Comparison of ENCODE assay signal across 9 cellular contexts in the genomic region with DNA sequence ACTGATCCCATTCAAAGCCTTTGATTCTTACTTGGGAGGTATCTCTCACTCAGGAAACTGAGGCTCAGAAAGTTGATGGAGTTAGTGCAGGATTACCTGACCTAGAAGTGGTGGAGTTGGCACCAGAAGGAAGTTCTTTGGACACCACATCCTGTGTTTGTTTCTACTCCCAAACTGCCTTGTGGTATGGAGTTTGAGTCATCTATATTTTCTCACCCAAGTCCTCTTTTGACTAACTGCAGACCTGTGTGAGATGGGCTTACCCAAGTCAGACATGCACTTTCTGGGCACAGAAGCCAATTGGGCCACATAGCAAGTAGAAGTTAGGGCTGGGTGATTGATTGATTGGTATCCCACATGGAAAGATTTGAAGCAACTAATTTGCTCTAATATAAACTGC. TPM values are rescaled to one million over a fixed set of nuclear protein-coding genes. Genes with fewer than 3 reads are reported as not detected.
A peak's percentile ranks its signal among the peaks of the same experiment; 100 is the strongest.
DNase-seq lines count a peak whose midpoint lies in the region; ATAC-seq lines count a peak whose summit lies in the region.
"Had no signal": no experiment of that assay in that cellular context is flagged by ENCODE, and none has a peak within 500 bp of the region (broad histone marks: within the 10 kb centered on the region; RNA-seq: fewer than 3 reads in every experiment).

No MANE protein-coding gene starts in this region.

- H3K27ac ChIP-seq in mesenchymal stem cell (ENCODE audit: low read length, poor library complexity, severe bottlenecking), result no peak overlapping the region

- peaks cover 28% of the 10 kb centered on the region for H3K4me1 Mint-ChIP-seq in activated CD4-positive, alpha-beta memory T cell treated with anti-CD3 and anti-CD28 coated beads for 36 hours (ENCODE audit: low read depth)

- H3K4me3 Mint-ChIP-seq in activated CD4-positive, alpha-beta memory T cell treated with anti-CD3 and anti-CD28 coated beads for 36 hours, result no peak overlapping the region

- POLR2A ChIA-PET in activated CD4-positive, alpha-beta memory T cell treated with anti-CD3 and anti-CD28 coated beads for 36 hours (lab: Charles Lee), result no interaction called here

- H3K27ac Mint-ChIP-seq in activated CD4-positive, alpha-beta memory T cell treated with anti-CD3 and anti-CD28 coated beads for 36 hours, result peak overlapping the region; percentile 54

- H2BK15ac ChIP-seq in mesenchymal stem cell (ENCODE audit: low read depth, poor library complexity, severe bottlenecking), result no peak overlapping the region

- no peak overlapping the region for H3K4me2 ChIP-seq in mesenchymal stem cell (ENCODE audit: low read length, poor library complexity, severe bottlenecking)

- H2AFZ ChIP-seq in mesenchymal stem cell (ENCODE audit: low read depth, low read length), result no peak overlapping the region

- no peak overlapping the region for H2BK5ac ChIP-seq in mesenchymal stem cell (ENCODE audit: low read depth, low read length, poor library complexity, severe bottlenecking)

- intact Hi-C loops in activated CD4-positive, alpha-beta memory T cell treated with anti-CD3 and anti-CD28 coated beads for 36 hours (cut with micrococcal nuclease), result loop anchor here (1.0 to 5.0 kb wide), 3 partner anchors 22 to 144 kb away; no protein-coding TSS in a partner anchor
- intact Hi-C loops in posterior vena cava (cut with DNase I), result no loop called here

- H3K27me3 ChIP-seq in mesenchymal stem cell (ENCODE audit: control insufficient read depth in 1 of 2, insufficient read depth in 1 of 2, low read length in 2 of 2), result no peaks in the 10 kb centered on the region

- no peak overlapping the region for H2BK120ac ChIP-seq in mesenchymal stem cell (ENCODE audit: low read depth, low read length)

- no peak overlapping the region for H3K9ac ChIP-seq in mesenchymal stem cell (ENCODE audit: low read length)

- H3K4me3 ChIP-seq in mesenchymal stem cell (ENCODE audit: insufficient read depth in 1 of 2, low read depth in 1 of 2, low read length in 2 of 2), result no peak overlapping the region

- CTCF ChIA-PET in activated CD4-positive, alpha-beta memory T cell treated with anti-CD3 and anti-CD28 coated beads for 36 hours (lab: Charles Lee), result no interaction called here

- H4K91ac ChIP-seq in mesenchymal stem cell (ENCODE audit: low read length), result no peak overlapping the region

- no peak overlapping the region for H3K23ac ChIP-seq in mesenchymal stem cell (ENCODE audit: low read length in 2 of 2)

- DNase-seq in activated CD4-positive, alpha-beta memory T cell treated with anti-CD3 and anti-CD28 coated beads for 36 hours, result peak; percentile 46
- peak; percentile 42 for DNase-seq in mesenchymal stem cell
- no peak for DNase-seq in posterior vena cava (ENCODE audit: low spot score)
- no peak for DNase-seq in DMS53 (lab: John Stamatoyannopoulos, UW)
- no peak for DNase-seq in activated effector memory CD4-positive, alpha-beta T cell treated with anti-CD3 and anti-CD28 coated beads, Interleukin-2, amount 50 U/mL, for 16 hours
- DNase-seq: NCI-H82 had no signal

- H3K4me1 ChIP-seq in mesenchymal stem cell (ENCODE audit: control insufficient read depth, insufficient read depth, low read depth, low read length), result peaks cover 1% of the 10 kb centered on the region

- peak overlapping the region; percentile 60 for H4K8ac ChIP-seq in mesenchymal stem cell (ENCODE audit: low read length)

- H2AK5ac ChIP-seq in mesenchymal stem cell (ENCODE audit: low read length, severe bottlenecking), result no peak overlapping the region

- peak overlapping the region in 1 of 2 experiments; percentile 13 for H2BK12ac ChIP-seq in mesenchymal stem cell (ENCODE audit: low read length in 2 of 2)

- H3K9me3 ChIP-seq in mesenchymal stem cell (ENCODE audit: control insufficient read depth, low read length), result no peaks in the 10 kb centered on the region

- H3K79me1 ChIP-seq in mesenchymal stem cell (replicated peaks; ENCODE audit: low read length, poor library complexity, severe bottlenecking), result no peaks in the 10 kb centered on the region

- H3K27me3 Mint-ChIP-seq in activated CD4-positive, alpha-beta memory T cell treated with anti-CD3 and anti-CD28 coated beads for 36 hours, result no peaks in the 10 kb centered on the region

- H3K4ac ChIP-seq in mesenchymal stem cell (ENCODE audit: low read depth in 1 of 2, low read length in 2 of 2), result no peak overlapping the region

- no peaks in the 10 kb centered on the region for H3K9me3 Mint-ChIP-seq in activated CD4-positive, alpha-beta memory T cell treated with anti-CD3 and anti-CD28 coated beads for 36 hours

- ATAC-seq in GM18870 (IDR thresholded peaks at IDR 0.05; ENCODE audit: unreplicated experiment) (peak; percentile 73), HG03108 (IDR thresholded peaks at IDR 0.05; ENCODE audit: unreplicated experiment) (peak; percentile 66), GM21360 (IDR thresholded peaks at IDR 0.05; ENCODE audit: unreplicated experiment) (no peak)

- no peak overlapping the region for H3K18ac ChIP-seq in mesenchymal stem cell (ENCODE audit: low read depth in 1 of 2, low read length in 2 of 2)

- peak overlapping the region in 1 of 2 experiments; percentile 64 for H3K14ac ChIP-seq in mesenchymal stem cell (ENCODE audit: low read length in 2 of 2)

- H3K36me3 Mint-ChIP-seq in activated CD4-positive, alpha-beta memory T cell treated with anti-CD3 and anti-CD28 coated beads for 36 hours, result no peaks in the 10 kb centered on the region

- H3K36me3 ChIP-seq in mesenchymal stem cell (ENCODE audit: control insufficient read depth in 1 of 2, insufficient read depth in 2 of 2, low read depth in 1 of 2, low read length in 2 of 2), result no peaks in the 10 kb centered on the region

RNA-seq across cellular contexts. Expression of a gene that starts 36.1 kb away (rescaled TPM):
- total RNA-seq in activated CD4-positive, alpha-beta memory T cell treated with anti-CD3 and anti-CD28 coated beads for 36 hours, result 10 to 100 TPM; 10.2 TPM
- polyA plus RNA-seq in mesenchymal stem cell (2013, experiment 1 of 2), result 3.1 TPM
- polyA plus RNA-seq in mesenchymal stem cell (2013, experiment 2 of 2), result 2.7 TPM
- 10 to 100 TPM; 14.6 to 24.7 TPM for total RNA-seq in posterior vena cava

Comparison
In these comparisons a context has a peak if more than half of its experiments do, and no peak if none do; other contexts are left out.
1. DNase-seq: peak in activated CD4-positive, alpha-beta memory T cell treated with anti-CD3 and anti-CD28 coated beads for 36 hours (single experiment) and mesenchymal stem cell (single experiment); none in posterior vena cava (single experiment), DMS53 (single experiment) and activated effector memory CD4-positive, alpha-beta T cell treated with anti-CD3 and anti-CD28 coated beads, Interleukin-2, amount 50 U/mL, for 16 hours (single experiment).